17 cellular contexts compared by ENCODE assay signal in the genomic region with DNA sequence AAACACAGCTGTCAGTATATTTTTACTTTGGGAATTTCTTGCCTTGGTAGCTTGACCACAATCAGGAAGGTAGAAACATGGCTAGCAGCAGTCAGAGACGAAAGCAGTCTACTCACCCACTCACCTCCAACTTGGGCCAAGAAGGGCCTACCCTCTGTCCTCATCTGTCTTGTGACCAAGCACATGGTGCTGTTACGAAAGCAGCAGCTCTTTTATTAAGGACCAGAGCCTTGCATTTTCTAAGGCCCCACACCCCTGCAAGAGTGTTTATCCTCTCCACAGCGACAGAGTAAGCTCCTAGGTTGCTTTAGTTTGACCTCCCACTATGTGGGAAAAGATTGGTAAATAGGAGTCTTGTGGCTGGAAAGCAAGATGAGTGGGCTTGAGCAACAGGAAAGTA. TPM values are rescaled to one million over a fixed set of nuclear protein-coding genes. Genes with fewer than 3 reads are reported as not detected.
DNase-seq lines count a peak whose midpoint lies in the region; ATAC-seq and TF ChIP-seq lines count a peak whose summit lies in the region.
"Had no signal": no experiment of that assay in that cellular context is flagged by ENCODE, and none has a peak within 500 bp of the region (broad histone marks: within the 10 kb centered on the region; RNA-seq: fewer than 3 reads in every experiment).

No MANE protein-coding gene starts in this region.

- H3K4me1 ChIP-seq in right atrium auricular region (no peaks in the 10 kb centered on the region), fibroblast of lung (ENCODE audit: control insufficient read depth, extremely low read depth, insufficient read depth, low read length) (no peaks in the 10 kb centered on the region), vagina (no peaks in the 10 kb centered on the region)
- no peaks in the 10 kb centered on the region for H3K4me1 ChIP-seq in CD4-positive, alpha-beta memory T cell (ENCODE audit: insufficient read depth, low read length)
- H3K4me1 ChIP-seq: colonic mucosa had no signal

- intact Hi-C loops in Right ventricle myocardium inferior (cut with DNase I) (no loop called here), vagina (cut with DNase I) (loop anchor here (10.0 kb wide), 1 partner anchor 181 kb away; no protein-coding TSS in a partner anchor)
- intact Hi-C loops in CD4-positive, alpha-beta memory T cell (cut with micrococcal nuclease), result no loop called here

- H3K9ac ChIP-seq in fibroblast of lung (ENCODE audit: insufficient read depth, low read length), result no peak overlapping the region

- no peak overlapping the region for H3K4me3 Mint-ChIP-seq in nephron
- no peak overlapping the region for H3K4me3 Mint-ChIP-seq in CD4-positive, alpha-beta memory T cell
- H3K4me3 Mint-ChIP-seq in immature natural killer cell, result no peak overlapping the region
- H3K4me3 Mint-ChIP-seq: stimulated activated effector memory CD8-positive, alpha-beta T cell treated with anti-CD3 and anti-CD28 coated beads, Interleukin-12 subunit alpha, Interleukin-12 subunit beta, amount 100 ng/mL, for 72 hours; T-cell had no signal

- H3K27ac Mint-ChIP-seq in nephron (peak overlapping the region in 2 of 3 experiments; percentile 12 to 22), immature natural killer cell (no peak overlapping the region)
- no peak overlapping the region for H3K27ac Mint-ChIP-seq in CD4-positive, alpha-beta memory T cell
- H3K27ac Mint-ChIP-seq: stimulated activated effector memory CD8-positive, alpha-beta T cell treated with anti-CD3 and anti-CD28 coated beads, Interleukin-12 subunit alpha, Interleukin-12 subunit beta, amount 100 ng/mL, for 72 hours; T-cell had no signal

- no peaks in the 10 kb centered on the region for H4K20me1 ChIP-seq in fibroblast of lung (ENCODE audit: control insufficient read depth, extremely low read depth, insufficient read depth, low read length)

- POLR2A ChIA-PET in CD4-positive, alpha-beta memory T cell (lab: Charles Lee; ENCODE audit: partially characterized antibody), result interaction anchor here (0.6 kb wide), 1 partner anchor 581 kb away, joined by 3 read pairs; no protein-coding TSS in a partner anchor

- H3K4me1 Mint-ChIP-seq in nephron (peaks cover 13% of the 10 kb centered on the region), immature natural killer cell (no peaks in the 10 kb centered on the region)
- H3K4me1 Mint-ChIP-seq in CD4-positive, alpha-beta memory T cell, result no peaks in the 10 kb centered on the region
- H3K4me1 Mint-ChIP-seq: stimulated activated effector memory CD8-positive, alpha-beta T cell treated with anti-CD3 and anti-CD28 coated beads, Interleukin-12 subunit alpha, Interleukin-12 subunit beta, amount 100 ng/mL, for 72 hours; T-cell had no signal

- no peak for TF ChIP-seq POLR2A in vagina (IDR thresholded peaks at IDR 0.05)

- CTCF ChIA-PET in CD4-positive, alpha-beta memory T cell (lab: Charles Lee; ENCODE audit: partially characterized antibody), result interaction anchor here (1.1 kb wide), 1 partner anchor 10 kb away, joined by 5 read pairs; no protein-coding TSS in a partner anchor

- H3K9me3 Mint-ChIP-seq in nephron (peaks cover 13% of the 10 kb centered on the region), immature natural killer cell (no peaks in the 10 kb centered on the region)
- no peaks in the 10 kb centered on the region for H3K9me3 Mint-ChIP-seq in CD4-positive, alpha-beta memory T cell
- H3K9me3 Mint-ChIP-seq: stimulated activated effector memory CD8-positive, alpha-beta T cell treated with anti-CD3 and anti-CD28 coated beads, Interleukin-12 subunit alpha, Interleukin-12 subunit beta, amount 100 ng/mL, for 72 hours; T-cell had no signal

- H3K27me3 Mint-ChIP-seq in nephron (ENCODE audit: low read depth) (no peaks in the 10 kb centered on the region), immature natural killer cell (ENCODE audit: low read depth in 3 of 3) (peaks cover 0 to 3% (median 0%) of the 10 kb centered on the region in 3 donors)
- H3K27me3 Mint-ChIP-seq in CD4-positive, alpha-beta memory T cell, result no peaks in the 10 kb centered on the region
- H3K27me3 Mint-ChIP-seq: T-cell had no signal

- peak; percentile 48 for ATAC-seq in Right ventricle myocardium inferior
- ATAC-seq: activated CD4-positive, CD25-positive, alpha-beta regulatory T cell treated with anti-CD3 and anti-CD28 coated beads, Interleukin-2, amount 50 U/mL, for 24 hours; stimulated activated effector memory CD8-positive, alpha-beta T cell treated with anti-CD3 and anti-CD28 coated beads, Interleukin-12 subunit alpha, Interleukin-12 subunit beta, amount 100 ng/mL, for 72 hours; T-cell had no signal

- no peaks in the 10 kb centered on the region for H3K36me3 ChIP-seq in right atrium auricular region
- no peaks in the 10 kb centered on the region for H3K36me3 ChIP-seq in fibroblast of lung (ENCODE audit: control insufficient read depth, insufficient read depth, low read length)
- H3K36me3 ChIP-seq in vagina, result no peaks in the 10 kb centered on the region
- no peaks in the 10 kb centered on the region for H3K36me3 ChIP-seq in CD4-positive, alpha-beta memory T cell (ENCODE audit: insufficient read depth, low read length)
- H3K36me3 ChIP-seq: colonic mucosa had no signal

- no peaks in the 10 kb centered on the region for H3K27me3 ChIP-seq in right atrium auricular region
- no peaks in the 10 kb centered on the region for H3K27me3 ChIP-seq in fibroblast of lung (ENCODE audit: control insufficient read depth, insufficient read depth, low read length)
- H3K27me3 ChIP-seq in vagina, result no peaks in the 10 kb centered on the region
- no peaks in the 10 kb centered on the region for H3K27me3 ChIP-seq in CD4-positive, alpha-beta memory T cell (ENCODE audit: insufficient read depth, low read length)
- H3K27me3 ChIP-seq: colonic mucosa had no signal

- DNase-seq in Right ventricle myocardium inferior (ENCODE audit: missing footprints), result no peak
- no peak for DNase-seq in right atrium auricular region (ENCODE audit: low spot score)
- peak; percentile 37 to 50 for DNase-seq in fibroblast of lung (ENCODE audit: low read depth in 2 of 2)
- DNase-seq in vagina (ENCODE audit: extremely low spot score in 2 of 2), result peak in 1 of 2 donors; percentile 90
- DNase-seq in RKO (ENCODE audit: low spot score), result no peak
- no peak for DNase-seq in CD4-positive, alpha-beta memory T cell
- DNase-seq in immature natural killer cell, result no peak
- DNase-seq: activated CD8-positive, alpha-beta memory T cell treated with anti-CD3 and anti-CD28 coated beads, Interleukin-2, amount 50 U/mL, for 48 hours; Caco-2; colonic mucosa; NCI-H1436; NCI-H526; stimulated activated CD4-positive, alpha-beta T cell treated with anti-CD3 and anti-CD28 coated beads, Interleukin-4, amount 100 ng/mL, for 4 hours; T-cell had no signal

- no peak for TF ChIP-seq CTCF in right atrium auricular region (IDR thresholded peaks at IDR 0.05)
- no peak for TF ChIP-seq CTCF in fibroblast of lung (conservative IDR thresholded peaks at IDR 0.05 in 1 of 2, IDR thresholded peaks at IDR 0.05 in 1 of 2; ENCODE audit: low read depth in 1 of 2, low read length in 2 of 2)
- TF ChIP-seq CTCF in nephron (IDR thresholded peaks at IDR 0.05; ENCODE audit: unreplicated experiment in 3 of 3), result no peak
- no peak for TF ChIP-seq CTCF in vagina (IDR thresholded peaks at IDR 0.05)

- H3K4me3 ChIP-seq in right atrium auricular region, result no peak overlapping the region
- H3K4me3 ChIP-seq in fibroblast of lung (replicated peaks in 1 of 4; ENCODE audit: control extremely low read depth in 1 of 4, insufficient read depth in 1 of 4, low read depth in 3 of 4, low read length in 4 of 4), result no peak overlapping the region
- H3K4me3 ChIP-seq in vagina, result no peak overlapping the region
- H3K4me3 ChIP-seq in CD4-positive, alpha-beta memory T cell (ENCODE audit: low read length in 2 of 2), result no peak overlapping the region
- H3K4me3 ChIP-seq: colonic mucosa had no signal

- H3K79me2 ChIP-seq in fibroblast of lung (ENCODE audit: control insufficient read depth, insufficient read depth, low read length), result no peaks in the 10 kb centered on the region

- H3K36me3 Mint-ChIP-seq in nephron (ENCODE audit: low read depth) (peaks cover under 1% of the 10 kb centered on the region), immature natural killer cell (no peaks in the 10 kb centered on the region)
- H3K36me3 Mint-ChIP-seq in CD4-positive, alpha-beta memory T cell, result no peaks in the 10 kb centered on the region
- H3K36me3 Mint-ChIP-seq: stimulated activated effector memory CD8-positive, alpha-beta T cell treated with anti-CD3 and anti-CD28 coated beads, Interleukin-12 subunit alpha, Interleukin-12 subunit beta, amount 100 ng/mL, for 72 hours; T-cell had no signal

- H2AFZ ChIP-seq in fibroblast of lung (ENCODE audit: low read length), result peak overlapping the region; percentile 79

- no peak overlapping the region for H3K27ac ChIP-seq in right atrium auricular region
- H3K27ac ChIP-seq in fibroblast of lung (ENCODE audit: insufficient read depth, low read length), result no peak overlapping the region
- H3K27ac ChIP-seq in vagina, result peak overlapping the region; percentile 68
- H3K27ac ChIP-seq in CD4-positive, alpha-beta memory T cell (ENCODE audit: low read depth, low read length), result no peak overlapping the region
- H3K27ac ChIP-seq: colonic mucosa had no signal

- H3K9me3 ChIP-seq in right atrium auricular region (no peaks in the 10 kb centered on the region), fibroblast of lung (ENCODE audit: control insufficient read depth, insufficient read depth, low read depth, low read length) (no peaks in the 10 kb centered on the region), vagina (no peaks in the 10 kb centered on the region)
- H3K9me3 ChIP-seq in CD4-positive, alpha-beta memory T cell (ENCODE audit: control insufficient read depth in 1 of 2, low read length in 2 of 2), result no peaks in the 10 kb centered on the region
- H3K9me3 ChIP-seq: Caco-2, colonic mucosa had no signal

- no peak overlapping the region for H3K4me2 ChIP-seq in fibroblast of lung (ENCODE audit: extremely low read depth, insufficient read depth, low read length)

RNA-seq across cellular contexts. Expression of a gene that starts 31.3 kb away (rescaled TPM):
- total RNA-seq in Right ventricle myocardium inferior (not detected), right atrium auricular region (under 1 TPM; 0.12 to 0.19 TPM), fibroblast of lung (0.26 and 3.1 TPM in 2 replicates), vagina (0.74 TPM)
- polyA plus RNA-seq in fibroblast of lung (0.81 and 19.6 TPM in 2 replicates), immature natural killer cell (not detected)
- polyA plus RNA-seq in fibroblast of lung (2012), result 0.41 and 10.4 TPM in 2 replicates
- polyA minus RNA-seq in fibroblast of lung (ENCODE audit: low replicate concordance), result 2.0 TPM in 1 of 2 replicates, not detected in the other
- total RNA-seq in CD4-positive, alpha-beta memory T cell, result not detected
- not detected for polyA plus RNA-seq in CD4-positive, alpha-beta memory T cell
- total RNA-seq: Caco-2, T-cell had no signal

Comparison
In these comparisons a context has a peak if more than half of its experiments do, and no peak if none do; other contexts are left out.
1. DNase-seq: peak in fibroblast of lung (2 of 2); none in Right ventricle myocardium inferior (single experiment), right atrium auricular region (single experiment), RKO (single experiment), CD4-positive, alpha-beta memory T cell (0 of 5) and immature natural killer cell (0 of 3).
2. H3K27ac Mint-ChIP-seq: peak in nephron (2 of 3); none in CD4-positive, alpha-beta memory T cell (0 of 7) and immature natural killer cell (0 of 6).